Comparison of ENCODE assay signal across 22 cellular contexts in the genomic region with DNA sequence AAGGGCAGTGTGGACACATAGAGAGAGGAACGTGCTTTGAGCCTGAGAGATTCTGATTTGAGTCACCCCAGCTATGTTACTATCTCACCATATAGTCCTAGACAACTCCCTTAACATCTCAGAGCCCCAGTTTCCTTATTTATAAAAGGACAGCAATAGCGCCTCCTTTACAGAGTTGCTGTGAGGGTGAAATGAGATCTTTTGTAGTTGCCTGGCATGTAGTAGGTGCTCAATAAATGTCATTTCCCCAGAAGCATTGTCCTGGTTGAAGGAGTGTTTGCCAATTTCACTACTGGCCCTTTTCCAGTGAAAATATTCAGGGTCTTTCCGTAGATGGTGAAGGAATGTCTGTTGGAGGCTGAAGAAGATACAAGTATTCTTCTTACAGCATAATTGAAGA. TPM values are rescaled to one million over a fixed set of nuclear protein-coding genes. Genes with fewer than 3 reads are reported as not detected.
"Had no signal": no experiment of that assay in that cellular context is flagged by ENCODE, and none has a peak within 500 bp of the region (broad histone marks: within the 10 kb centered on the region; RNA-seq: fewer than 3 reads in every experiment).

No MANE protein-coding gene starts in this region.

- H3K9me3 Mint-ChIP-seq: activated CD4-positive, alpha-beta memory T cell treated with anti-CD3 and anti-CD28 coated beads, Interleukin-2, amount 10 ng/mL, durations not matched to agents 7 days and 5 days; activated naive CD4-positive, alpha-beta T cell treated with anti-CD3 and anti-CD28 coated beads, Interleukin-2, amount 50 U/mL, for 72 hours; memory B cell; naive thymus-derived CD8-positive, alpha-beta T cell; WTC11 had no signal

- H3K27ac ChIP-seq: pancreas, spleen, stomach, upper lobe of right lung had no signal

- H3K4me3 Mint-ChIP-seq: activated CD4-positive, alpha-beta memory T cell treated with anti-CD3 and anti-CD28 coated beads, Interleukin-2, amount 10 ng/mL, durations not matched to agents 7 days and 5 days; memory B cell; naive thymus-derived CD8-positive, alpha-beta T cell had no signal

- H3K36me3 ChIP-seq: pancreas, spleen, stomach, thoracic aorta, upper lobe of right lung had no signal

- H3K27me3 ChIP-seq: pancreas had no signal

- H3K36me3 Mint-ChIP-seq: activated naive CD4-positive, alpha-beta T cell treated with anti-CD3 and anti-CD28 coated beads, Interleukin-2, amount 50 U/mL, for 72 hours; memory B cell; naive thymus-derived CD8-positive, alpha-beta T cell; WTC11 had no signal

- ATAC-seq: left ventricle myocardium superior; naive thymus-derived CD8-positive, alpha-beta T cell; pancreas; sciatic nerve; upper lobe of right lung had no signal

- H3K27ac Mint-ChIP-seq: activated CD4-positive, alpha-beta memory T cell treated with anti-CD3 and anti-CD28 coated beads, Interleukin-2, amount 10 ng/mL, durations not matched to agents 7 days and 5 days; memory B cell; naive thymus-derived CD8-positive, alpha-beta T cell had no signal

- H3K9me3 ChIP-seq: pancreas, spleen, stomach, thoracic aorta, upper lobe of right lung had no signal

- H3K4me3 ChIP-seq: pancreas, spleen, stomach, upper lobe of right lung had no signal

- DNase-seq: activated CD4-positive, alpha-beta memory T cell treated with anti-CD3 and anti-CD28 coated beads, Interleukin-2, amount 10 ng/mL, durations not matched to agents 7 days and 5 days; activated CD4-positive, alpha-beta T cell treated with anti-CD3 and anti-CD28 coated beads for 4 hours; activated effector memory CD4-positive, alpha-beta T cell treated with anti-CD3 and anti-CD28 coated beads, Interleukin-2, amount 50 U/mL, for 16 hours; activated T-cell treated with anti-CD3 and anti-CD28 coated beads, Interleukin-2, amount 50 U/mL, for 48 hours; caudate nucleus; cortex of kidney; effector CD4-positive, alpha-beta T cell; foreskin fibroblast; hippocampal formation; kidney glomerular epithelial cell; left ventricle myocardium superior; naive thymus-derived CD8-positive, alpha-beta T cell; pancreas; spleen; stomach; upper lobe of right lung had no signal

RNA-seq across cellular contexts. Expression of a gene that starts 51.3 kb away (rescaled TPM):
- total RNA-seq: activated CD4-positive, alpha-beta memory T cell treated with anti-CD3 and anti-CD28 coated beads, Interleukin-2, amount 10 ng/mL, durations not matched to agents 7 days and 5 days; activated naive CD4-positive, alpha-beta T cell treated with anti-CD3 and anti-CD28 coated beads, Interleukin-2, amount 50 U/mL, for 72 hours; endothelial cell of umbilical vein; naive thymus-derived CD8-positive, alpha-beta T cell; WTC11 had no signal
- polyA plus RNA-seq: endothelial cell of umbilical vein; naive thymus-derived CD8-positive, alpha-beta T cell had no signal
